ENCODE assay signal across 1 cellular context in the genomic region with DNA sequence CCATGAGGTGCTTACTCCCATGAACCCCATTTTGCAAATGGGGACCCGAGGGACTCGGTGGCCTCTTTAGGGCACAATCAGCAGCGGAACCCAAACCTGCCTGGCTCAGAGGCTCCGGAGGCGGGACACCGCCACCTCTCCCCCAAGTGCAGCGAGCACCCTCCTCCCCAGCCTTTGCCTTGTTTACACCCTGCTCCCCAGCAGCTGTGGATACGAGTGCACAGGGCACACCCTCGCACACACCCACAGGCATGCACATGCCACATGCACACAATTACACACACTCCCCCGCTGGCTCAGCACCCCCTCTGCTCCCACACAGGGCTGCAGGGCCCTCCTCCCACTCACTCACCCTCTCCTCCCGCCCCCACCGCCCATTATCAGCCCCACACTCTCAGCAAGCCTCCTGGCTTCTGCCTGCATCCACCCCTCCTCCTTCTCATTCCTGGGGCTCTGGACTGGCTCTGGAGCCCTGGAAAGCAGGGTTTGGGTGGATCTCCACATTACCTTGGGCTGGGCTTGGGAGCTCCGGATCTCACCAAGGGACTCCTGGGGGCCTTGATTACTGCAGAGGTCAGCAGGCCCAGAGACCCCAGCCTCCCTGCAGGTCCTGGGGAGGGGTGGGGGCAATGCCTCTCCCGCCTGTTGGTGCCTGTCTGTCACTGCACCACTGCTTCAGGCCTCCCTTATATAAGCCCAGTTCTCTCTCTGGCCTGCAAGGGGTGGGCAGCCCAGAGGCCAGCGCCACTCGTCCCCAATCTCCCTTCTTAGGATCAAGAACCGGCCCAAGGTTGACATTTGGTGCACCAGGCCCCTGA.
TF ChIP-seq lines count a peak whose summit lies in the region.

No MANE protein-coding gene starts in this region.

TF ChIP-seq in HepG2, 621 proteins besides CTCF, POLR2A, EP300 and RAD21 (continued from another document and continues in another):
- TF ChIP-seq, protein P1, sequence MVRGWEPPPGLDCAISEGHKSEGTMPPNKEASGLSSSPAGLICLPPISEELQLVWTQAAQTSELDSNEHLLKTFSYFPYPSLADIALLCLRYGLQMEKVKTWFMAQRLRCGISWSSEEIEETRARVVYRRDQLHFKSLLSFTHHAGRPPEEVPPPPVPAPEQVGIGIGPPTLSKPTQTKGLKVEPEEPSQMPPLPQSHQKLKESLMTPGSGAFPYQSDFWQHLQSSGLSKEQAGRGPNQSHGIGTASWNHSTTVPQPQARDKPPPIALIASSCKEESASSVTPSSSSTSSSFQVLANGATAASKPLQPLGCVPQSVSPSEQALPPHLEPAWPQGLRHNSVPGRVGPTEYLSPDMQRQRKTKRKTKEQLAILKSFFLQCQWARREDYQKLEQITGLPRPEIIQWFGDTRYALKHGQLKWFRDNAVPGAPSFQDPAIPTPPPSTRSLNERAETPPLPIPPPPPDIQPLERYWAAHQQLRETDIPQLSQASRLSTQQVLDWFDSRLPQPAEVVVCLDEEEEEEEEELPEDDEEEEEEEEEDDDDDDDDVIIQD (CRISPR knock-in tag; IDR thresholded peaks at IDR 0.05; ENCODE audit: low read depth) = no peak
- no peak for TF ChIP-seq ZNF496 (CRISPR knock-in tag; IDR thresholded peaks at IDR 0.05; ENCODE audit: insufficient replicate concordance)
- no peak for TF ChIP-seq YEATS4 (CRISPR knock-in tag; IDR thresholded peaks at IDR 0.05; ENCODE audit: borderline replicate concordance)
- peak; percentile 21; the same call in 1 of the 2 replicates for TF ChIP-seq ZNF724P (CRISPR knock-in tag; IDR thresholded peaks at IDR 0.05; ENCODE audit: borderline replicate concordance)
- TF ChIP-seq, protein P2, sequence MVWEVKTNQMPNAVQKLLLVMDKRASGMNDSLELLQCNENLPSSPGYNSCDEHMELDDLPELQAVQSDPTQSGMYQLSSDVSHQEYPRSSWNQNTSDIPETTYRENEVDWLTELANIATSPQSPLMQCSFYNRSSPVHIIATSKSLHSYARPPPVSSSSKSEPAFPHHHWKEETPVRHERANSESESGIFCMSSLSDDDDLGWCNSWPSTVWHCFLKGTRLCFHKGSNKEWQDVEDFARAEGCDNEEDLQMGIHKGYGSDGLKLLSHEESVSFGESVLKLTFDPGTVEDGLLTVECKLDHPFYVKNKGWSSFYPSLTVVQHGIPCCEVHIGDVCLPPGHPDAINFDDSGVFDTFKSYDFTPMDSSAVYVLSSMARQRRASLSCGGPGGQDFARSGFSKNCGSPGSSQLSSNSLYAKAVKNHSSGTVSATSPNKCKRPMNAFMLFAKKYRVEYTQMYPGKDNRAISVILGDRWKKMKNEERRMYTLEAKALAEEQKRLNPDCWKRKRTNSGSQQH (CRISPR knock-in tag; IDR thresholded peaks at IDR 0.05; ENCODE audit: low read depth) = no peak
- peak; percentile 75; the same call in 1 of the 2 replicates for TF ChIP-seq ATF7-NPFF (CRISPR knock-in tag; IDR thresholded peaks at IDR 0.05; ENCODE audit: low read depth)
- TF ChIP-seq, protein P3, sequence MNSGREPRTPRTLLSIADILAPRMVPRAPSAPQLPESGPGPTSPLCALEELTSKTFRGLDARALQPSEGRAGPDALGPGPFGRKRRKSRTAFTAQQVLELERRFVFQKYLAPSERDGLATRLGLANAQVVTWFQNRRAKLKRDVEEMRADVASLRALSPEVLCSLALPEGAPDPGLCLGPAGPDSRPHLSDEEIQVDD (CRISPR knock-in tag; IDR thresholded peaks at IDR 0.05; ENCODE audit: borderline replicate concordance) = no peak
- no peak for TF ChIP-seq ZNF547 (CRISPR knock-in tag; IDR thresholded peaks at IDR 0.05)
- TF ChIP-seq THAP11 (CRISPR knock-in tag; IDR thresholded peaks at IDR 0.05) = peak; percentile 30; the same call in 1 of the 2 replicates
- no peak for TF ChIP-seq MATR3 (CRISPR knock-in tag; IDR thresholded peaks at IDR 0.05)
- TF ChIP-seq ZSCAN25 (CRISPR knock-in tag; IDR thresholded peaks at IDR 0.05) = peak; percentile 60; the same call in 1 of the 2 replicates
- TF ChIP-seq HNF4G (IDR thresholded peaks at IDR 0.05; ENCODE audit: borderline replicate concordance, low read depth, low read length) = no peak
- no peak for TF ChIP-seq HNF4G (CRISPR knock-in tag; IDR thresholded peaks at IDR 0.05; ENCODE audit: borderline replicate concordance, low read depth)
- no peak for TF ChIP-seq JDP2 (CRISPR knock-in tag; IDR thresholded peaks at IDR 0.05; ENCODE audit: borderline replicate concordance)
- TF ChIP-seq ZNF720 (CRISPR knock-in tag; IDR thresholded peaks at IDR 0.05) = no peak
- TF ChIP-seq ZMYM4 (CRISPR knock-in tag; IDR thresholded peaks at IDR 0.05) = 0 out of 2 replicates have a peak, but pooled peaks have one; percentile 24
- no peak for TF ChIP-seq ZNF292 (CRISPR knock-in tag; IDR thresholded peaks at IDR 0.05; ENCODE audit: borderline replicate concordance, low read depth)
- TF ChIP-seq HNRNPH1 (optimal IDR thresholded peaks at IDR 0.05; ENCODE audit: low read depth, low read length) = no peak
- TF ChIP-seq, protein P4, sequence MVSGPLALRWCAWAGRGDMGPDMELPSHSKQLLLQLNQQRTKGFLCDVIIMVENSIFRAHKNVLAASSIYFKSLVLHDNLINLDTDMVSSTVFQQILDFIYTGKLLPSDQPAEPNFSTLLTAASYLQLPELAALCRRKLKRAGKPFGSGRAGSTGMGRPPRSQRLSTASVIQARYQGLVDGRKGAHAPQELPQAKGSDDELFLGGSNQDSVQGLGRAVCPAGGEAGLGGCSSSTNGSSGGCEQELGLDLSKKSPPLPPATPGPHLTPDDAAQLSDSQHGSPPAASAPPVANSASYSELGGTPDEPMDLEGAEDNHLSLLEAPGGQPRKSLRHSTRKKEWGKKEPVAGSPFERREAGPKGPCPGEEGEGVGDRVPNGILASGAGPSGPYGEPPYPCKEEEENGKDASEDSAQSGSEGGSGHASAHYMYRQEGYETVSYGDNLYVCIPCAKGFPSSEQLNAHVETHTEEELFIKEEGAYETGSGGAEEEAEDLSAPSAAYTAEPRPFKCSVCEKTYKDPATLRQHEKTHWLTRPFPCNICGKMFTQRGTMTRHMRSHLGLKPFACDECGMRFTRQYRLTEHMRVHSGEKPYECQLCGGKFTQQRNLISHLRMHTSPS (CRISPR knock-in tag; IDR thresholded peaks at IDR 0.05; ENCODE audit: low read depth) = no peak
- no peak for TF ChIP-seq ZNF343 (CRISPR knock-in tag; IDR thresholded peaks at IDR 0.05)
- TF ChIP-seq ZFY (CRISPR knock-in tag; IDR thresholded peaks at IDR 0.05) = no peak
- peak; percentile 25; the same call in 1 of the 2 replicates for TF ChIP-seq SMAD1 (CRISPR knock-in tag; IDR thresholded peaks at IDR 0.05; ENCODE audit: borderline replicate concordance, low read depth)
- TF ChIP-seq SMARCC2 (IDR thresholded peaks at IDR 0.05) = no peak
- no peak for TF ChIP-seq NR2F1 (CRISPR knock-in tag; IDR thresholded peaks at IDR 0.05)
- no peak for TF ChIP-seq ZBTB21 (CRISPR knock-in tag; IDR thresholded peaks at IDR 0.05)
- TF ChIP-seq ZZZ3 (CRISPR knock-in tag; IDR thresholded peaks at IDR 0.05; ENCODE audit: borderline replicate concordance) = no peak
- no peak for TF ChIP-seq CBFB (CRISPR knock-in tag; IDR thresholded peaks at IDR 0.05)
- no peak for TF ChIP-seq ZNF256 (CRISPR knock-in tag; conservative IDR thresholded peaks at IDR 0.05)
- no peak for TF ChIP-seq MTF2 (CRISPR knock-in tag; IDR thresholded peaks at IDR 0.05; ENCODE audit: borderline replicate concordance)
- TF ChIP-seq, protein P5, sequence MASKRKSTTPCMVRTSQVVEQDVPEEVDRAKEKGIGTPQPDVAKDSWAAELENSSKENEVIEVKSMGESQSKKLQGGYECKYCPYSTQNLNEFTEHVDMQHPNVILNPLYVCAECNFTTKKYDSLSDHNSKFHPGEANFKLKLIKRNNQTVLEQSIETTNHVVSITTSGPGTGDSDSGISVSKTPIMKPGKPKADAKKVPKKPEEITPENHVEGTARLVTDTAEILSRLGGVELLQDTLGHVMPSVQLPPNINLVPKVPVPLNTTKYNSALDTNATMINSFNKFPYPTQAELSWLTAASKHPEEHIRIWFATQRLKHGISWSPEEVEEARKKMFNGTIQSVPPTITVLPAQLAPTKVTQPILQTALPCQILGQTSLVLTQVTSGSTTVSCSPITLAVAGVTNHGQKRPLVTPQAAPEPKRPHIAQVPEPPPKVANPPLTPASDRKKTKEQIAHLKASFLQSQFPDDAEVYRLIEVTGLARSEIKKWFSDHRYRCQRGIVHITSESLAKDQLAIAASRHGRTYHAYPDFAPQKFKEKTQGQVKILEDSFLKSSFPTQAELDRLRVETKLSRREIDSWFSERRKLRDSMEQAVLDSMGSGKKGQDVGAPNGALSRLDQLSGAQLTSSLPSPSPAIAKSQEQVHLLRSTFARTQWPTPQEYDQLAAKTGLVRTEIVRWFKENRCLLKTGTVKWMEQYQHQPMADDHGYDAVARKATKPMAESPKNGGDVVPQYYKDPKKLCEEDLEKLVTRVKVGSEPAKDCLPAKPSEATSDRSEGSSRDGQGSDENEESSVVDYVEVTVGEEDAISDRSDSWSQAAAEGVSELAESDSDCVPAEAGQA (IDR thresholded peaks at IDR 0.05; ENCODE audit: low read depth) = no peak
- TF ChIP-seq, protein P5 (CRISPR knock-in tag; IDR thresholded peaks at IDR 0.05; ENCODE audit: borderline replicate concordance) = no peak
- TF ChIP-seq, protein P6, sequence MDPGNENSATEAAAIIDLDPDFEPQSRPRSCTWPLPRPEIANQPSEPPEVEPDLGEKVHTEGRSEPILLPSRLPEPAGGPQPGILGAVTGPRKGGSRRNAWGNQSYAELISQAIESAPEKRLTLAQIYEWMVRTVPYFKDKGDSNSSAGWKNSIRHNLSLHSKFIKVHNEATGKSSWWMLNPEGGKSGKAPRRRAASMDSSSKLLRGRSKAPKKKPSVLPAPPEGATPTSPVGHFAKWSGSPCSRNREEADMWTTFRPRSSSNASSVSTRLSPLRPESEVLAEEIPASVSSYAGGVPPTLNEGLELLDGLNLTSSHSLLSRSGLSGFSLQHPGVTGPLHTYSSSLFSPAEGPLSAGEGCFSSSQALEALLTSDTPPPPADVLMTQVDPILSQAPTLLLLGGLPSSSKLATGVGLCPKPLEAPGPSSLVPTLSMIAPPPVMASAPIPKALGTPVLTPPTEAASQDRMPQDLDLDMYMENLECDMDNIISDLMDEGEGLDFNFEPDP (CRISPR knock-in tag; conservative IDR thresholded peaks at IDR 0.05) = no peak
- TF ChIP-seq, protein P7, sequence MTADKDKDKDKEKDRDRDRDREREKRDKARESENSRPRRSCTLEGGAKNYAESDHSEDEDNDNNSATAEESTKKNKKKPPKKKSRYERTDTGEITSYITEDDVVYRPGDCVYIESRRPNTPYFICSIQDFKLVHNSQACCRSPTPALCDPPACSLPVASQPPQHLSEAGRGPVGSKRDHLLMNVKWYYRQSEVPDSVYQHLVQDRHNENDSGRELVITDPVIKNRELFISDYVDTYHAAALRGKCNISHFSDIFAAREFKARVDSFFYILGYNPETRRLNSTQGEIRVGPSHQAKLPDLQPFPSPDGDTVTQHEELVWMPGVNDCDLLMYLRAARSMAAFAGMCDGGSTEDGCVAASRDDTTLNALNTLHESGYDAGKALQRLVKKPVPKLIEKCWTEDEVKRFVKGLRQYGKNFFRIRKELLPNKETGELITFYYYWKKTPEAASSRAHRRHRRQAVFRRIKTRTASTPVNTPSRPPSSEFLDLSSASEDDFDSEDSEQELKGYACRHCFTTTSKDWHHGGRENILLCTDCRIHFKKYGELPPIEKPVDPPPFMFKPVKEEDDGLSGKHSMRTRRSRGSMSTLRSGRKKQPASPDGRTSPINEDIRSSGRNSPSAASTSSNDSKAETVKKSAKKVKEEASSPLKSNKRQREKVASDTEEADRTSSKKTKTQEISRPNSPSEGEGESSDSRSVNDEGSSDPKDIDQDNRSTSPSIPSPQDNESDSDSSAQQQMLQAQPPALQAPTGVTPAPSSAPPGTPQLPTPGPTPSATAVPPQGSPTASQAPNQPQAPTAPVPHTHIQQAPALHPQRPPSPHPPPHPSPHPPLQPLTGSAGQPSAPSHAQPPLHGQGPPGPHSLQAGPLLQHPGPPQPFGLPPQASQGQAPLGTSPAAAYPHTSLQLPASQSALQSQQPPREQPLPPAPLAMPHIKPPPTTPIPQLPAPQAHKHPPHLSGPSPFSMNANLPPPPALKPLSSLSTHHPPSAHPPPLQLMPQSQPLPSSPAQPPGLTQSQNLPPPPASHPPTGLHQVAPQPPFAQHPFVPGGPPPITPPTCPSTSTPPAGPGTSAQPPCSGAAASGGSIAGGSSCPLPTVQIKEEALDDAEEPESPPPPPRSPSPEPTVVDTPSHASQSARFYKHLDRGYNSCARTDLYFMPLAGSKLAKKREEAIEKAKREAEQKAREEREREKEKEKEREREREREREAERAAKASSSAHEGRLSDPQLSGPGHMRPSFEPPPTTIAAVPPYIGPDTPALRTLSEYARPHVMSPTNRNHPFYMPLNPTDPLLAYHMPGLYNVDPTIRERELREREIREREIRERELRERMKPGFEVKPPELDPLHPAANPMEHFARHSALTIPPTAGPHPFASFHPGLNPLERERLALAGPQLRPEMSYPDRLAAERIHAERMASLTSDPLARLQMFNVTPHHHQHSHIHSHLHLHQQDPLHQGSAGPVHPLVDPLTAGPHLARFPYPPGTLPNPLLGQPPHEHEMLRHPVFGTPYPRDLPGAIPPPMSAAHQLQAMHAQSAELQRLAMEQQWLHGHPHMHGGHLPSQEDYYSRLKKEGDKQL (CRISPR knock-in tag; IDR thresholded peaks at IDR 0.05; ENCODE audit: low read depth) = no peak
- no peak for TF ChIP-seq ZNF3 (CRISPR knock-in tag; IDR thresholded peaks at IDR 0.05)
- TF ChIP-seq, protein P8, sequence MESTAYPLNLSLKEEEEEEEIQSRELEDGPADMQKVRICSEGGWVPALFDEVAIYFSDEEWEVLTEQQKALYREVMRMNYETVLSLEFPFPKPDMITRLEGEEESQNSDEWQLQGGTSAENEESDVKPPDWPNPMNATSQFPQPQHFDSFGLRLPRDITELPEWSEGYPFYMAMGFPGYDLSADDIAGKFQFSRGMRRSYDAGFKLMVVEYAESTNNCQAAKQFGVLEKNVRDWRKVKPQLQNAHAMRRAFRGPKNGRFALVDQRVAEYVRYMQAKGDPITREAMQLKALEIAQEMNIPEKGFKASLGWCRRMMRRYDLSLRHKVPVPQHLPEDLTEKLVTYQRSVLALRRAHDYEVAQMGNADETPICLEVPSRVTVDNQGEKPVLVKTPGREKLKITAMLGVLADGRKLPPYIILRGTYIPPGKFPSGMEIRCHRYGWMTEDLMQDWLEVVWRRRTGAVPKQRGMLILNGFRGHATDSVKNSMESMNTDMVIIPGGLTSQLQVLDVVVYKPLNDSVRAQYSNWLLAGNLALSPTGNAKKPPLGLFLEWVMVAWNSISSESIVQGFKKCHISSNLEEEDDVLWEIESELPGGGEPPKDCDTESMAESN (CRISPR knock-in tag; conservative IDR thresholded peaks at IDR 0.05) = no peak
- TF ChIP-seq FIP1L1 (IDR thresholded peaks at IDR 0.05; ENCODE audit: borderline replicate concordance, insufficient read depth, low read depth, low read length) = no peak
